Comparison of ENCODE assay signal across 9 cellular contexts in the genomic region with DNA sequence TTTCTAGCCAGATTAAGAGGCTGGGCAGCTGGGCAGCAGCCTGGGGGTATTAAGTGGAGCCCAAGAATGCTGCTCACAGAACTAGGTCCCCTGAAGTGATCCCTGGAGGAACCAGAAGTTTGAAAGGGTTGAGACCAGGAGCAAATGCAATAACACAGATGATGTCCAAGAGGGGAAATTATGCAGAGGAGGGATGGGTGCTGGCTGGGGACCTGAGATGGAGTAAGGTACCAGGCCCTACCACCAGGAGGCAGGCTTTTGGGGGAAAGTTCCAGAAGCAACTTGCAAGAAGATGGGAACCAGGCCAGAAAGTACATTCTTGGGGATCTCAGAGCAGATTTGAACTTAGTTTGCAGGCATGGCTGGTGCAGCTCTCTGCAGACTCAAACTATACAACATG.
A peak's percentile ranks its signal among the peaks of the same experiment; 100 is the strongest.
DNase-seq lines count a peak whose midpoint lies in the region; ATAC-seq and TF ChIP-seq lines count a peak whose summit lies in the region.
"Had no signal": no experiment of that assay in that cellular context is flagged by ENCODE, and none has a peak within 500 bp of the region (broad histone marks: within the 10 kb centered on the region; RNA-seq: fewer than 3 reads in every experiment).

No MANE protein-coding gene starts in this region.

- H3K27me3 ChIP-seq in WERI-Rb-1 (ENCODE audit: insufficient read depth, low read depth, severe bottlenecking) (no peaks in the 10 kb centered on the region), osteoblast (ENCODE audit: insufficient read depth, low read length) (peaks cover 4% of the 10 kb centered on the region)
- H3K27me3 ChIP-seq: BLaER1 had no signal

- no peaks in the 10 kb centered on the region for H3K4me1 ChIP-seq in osteoblast (ENCODE audit: insufficient read depth, low read length)
- H3K4me1 ChIP-seq: BLaER1 had no signal

- H2AFZ ChIP-seq in osteoblast (ENCODE audit: low read length) = no peak overlapping the region

- no peaks in the 10 kb centered on the region for H4K20me1 ChIP-seq in osteoblast (ENCODE audit: insufficient read depth, low read length)
- H4K20me1 ChIP-seq: BLaER1 had no signal

- ATAC-seq in HG03469 (IDR thresholded peaks at IDR 0.05; ENCODE audit: unreplicated experiment) = no peak
- ATAC-seq in GM18858 (IDR thresholded peaks at IDR 0.05; ENCODE audit: unreplicated experiment) = no peak

- no peak overlapping the region for H3K4me2 ChIP-seq in osteoblast (ENCODE audit: insufficient read depth, low read length)
- H3K4me2 ChIP-seq: BLaER1 had no signal

- peak; percentile 68 for TF ChIP-seq CTCF in WERI-Rb-1 (IDR thresholded peaks at IDR 0.05; ENCODE audit: low read depth, low read length)
- peak; percentile 60 for TF ChIP-seq CTCF in osteoblast (IDR thresholded peaks at IDR 0.05; ENCODE audit: extremely low read depth, low read depth, low read length)

- no peaks in the 10 kb centered on the region for H3K79me2 ChIP-seq in osteoblast (ENCODE audit: insufficient read depth, low read length)

- H3K27ac ChIP-seq in WERI-Rb-1 (no peak overlapping the region), osteoblast (ENCODE audit: low read depth, low read length) (no peak overlapping the region)
- H3K27ac ChIP-seq: BLaER1 had no signal

- H3K36me3 ChIP-seq in WERI-Rb-1 = no peaks in the 10 kb centered on the region
- no peaks in the 10 kb centered on the region for H3K36me3 ChIP-seq in osteoblast (ENCODE audit: insufficient read depth, low read length)

- DNase-seq in NCI-H146 (lab: John Stamatoyannopoulos, UW) (peak; percentile 22), NCI-H146 treated with DMSO at 0.1 percent for 48 hours (lab: John Stamatoyannopoulos, UW; ENCODE audit: unreplicated experiment) (no peak), WERI-Rb-1 (peak; percentile 29), dermis blood vessel endothelial cell (peak; percentile 69), osteoblast (ENCODE audit: insufficient read length, low spot score, missing footprints) (no peak), foreskin melanocyte (no peak)

- H3K9me3 ChIP-seq in WERI-Rb-1 (ENCODE audit: severe bottlenecking) (peaks cover 7% of the 10 kb centered on the region), osteoblast (ENCODE audit: low read depth, low read length) (no peaks in the 10 kb centered on the region)

- H3K4me3 ChIP-seq in WERI-Rb-1 (ENCODE audit: low read depth, low read length) = no peak overlapping the region
- no peak overlapping the region for H3K4me3 ChIP-seq in osteoblast (ENCODE audit: insufficient read depth, low read length)
- H3K4me3 ChIP-seq: BLaER1 had no signal

Comparison
In these comparisons a context has a peak if more than half of its experiments do, and no peak if none do; other contexts are left out.
1. DNase-seq: peak in NCI-H146 (single experiment), WERI-Rb-1 (single experiment) and dermis blood vessel endothelial cell (single experiment); none in NCI-H146 treated with DMSO at 0.1 percent for 48 hours (single experiment), osteoblast (single experiment) and foreskin melanocyte (single experiment).